Comparison of ENCODE assay signal across 8 cellular contexts in genomic region chr13:60396783-60397692, GRCh38. TPM values are rescaled to one million over a fixed set of nuclear protein-coding genes. Genes with fewer than 3 reads are reported as not detected.
DNase-seq lines count a peak whose midpoint lies in the region; ATAC-seq, FAIRE-seq and TF ChIP-seq lines count a peak whose summit lies in the region.

Gene TDRD3, plus strand, starts transcription at chr13:60397220. Its CDS starts 145 bp downstream, at chr13:60397365.

- H3K9me3 ChIP-seq in iPS-20b (ENCODE audit: insufficient read depth, low read depth, low read length) (no peaks in the 10 kb centered on the region), small intestine (ENCODE audit: control insufficient read depth, low read depth) (no peaks in the 10 kb centered on the region)

- POLR2A ChIA-PET in AG04449 (lab: Yijun Ruan, JAX), result no interaction called here

- WGBS in small intestine, 3 donors, result 0 to 1% (median 0%) methylated on average over 47 to 82 of the region's 82 CpGs

- ATAC-seq in GM18861 (IDR thresholded peaks at IDR 0.05; ENCODE audit: unreplicated experiment), result peak; percentile 48
- ATAC-seq in HG03095 (IDR thresholded peaks at IDR 0.05; ENCODE audit: unreplicated experiment), result peak; percentile 56

- DNase-seq in AG04449 (ENCODE audit: low read depth, low spot score) (no peak), NCI-H2171 (lab: John Stamatoyannopoulos, UW) (peak; percentile 93), T47D (ENCODE audit: low read depth in 1 of 2, low spot score in 1 of 2) (peak; percentile 59 to 87), small intestine (peak; percentile 86)

- no peaks in the 10 kb centered on the region for H3K36me3 ChIP-seq in iPS-20b (ENCODE audit: insufficient read depth, low read depth, low read length)
- H3K36me3 ChIP-seq in small intestine (ENCODE audit: control insufficient read depth in 2 of 2, insufficient read depth in 2 of 2, low read length in 2 of 2), result no peaks in the 10 kb centered on the region

- in situ Hi-C loops in T47D (cut with HindIII; ENCODE audit: low pct_unique_long_range_greater_than_20kb, low sequenced_read_pairs), result no loop called here

- H3K27me3 ChIP-seq in iPS-20b (ENCODE audit: insufficient read depth, low read length) (no peaks in the 10 kb centered on the region), small intestine (ENCODE audit: control insufficient read depth in 2 of 2, insufficient read depth in 2 of 2, low read length in 2 of 2) (no peaks in the 10 kb centered on the region)

- CTCF ChIA-PET in AG04449 (lab: Yijun Ruan, JAX), result interaction anchor here (0.7 to 2.3 kb wide), 9 partner anchors 9 to 453 kb away, joined by 3 to 10 read pairs (median 3); no protein-coding TSS in a partner anchor

- peak within 1 kb of the TSS; percentile 91 for H3K27ac ChIP-seq in VCaP
- H3K27ac ChIP-seq in iPS-20b (ENCODE audit: low read length), result peak within 1 kb of the TSS; percentile 53
- H3K27ac ChIP-seq in small intestine (ENCODE audit: low read depth in 1 of 2, low read length in 1 of 2), result peak within 1 kb of the TSS; percentile 95 to 99

- H3K9ac ChIP-seq in iPS-20b (ENCODE audit: low read depth, low read length), result peak within 1 kb of the TSS; percentile 91

- TF ChIP-seq CTCF in AG04449 (IDR thresholded peaks at IDR 0.05; ENCODE audit: insufficient read depth, low read length, missing control alignments), result peak; percentile 85
- peak; percentile 84 for TF ChIP-seq CTCF in VCaP (conservative IDR thresholded peaks at IDR 0.05)

- no peak for FAIRE-seq in small intestine (lab: Jason Lieb, UNC)

- H3K4me3 ChIP-seq in AG04449 (ENCODE audit: low read depth, low read length) (peak within 1 kb of the TSS; percentile 82), iPS-20b (ENCODE audit: low read length) (peak within 1 kb of the TSS; percentile 88), small intestine (ENCODE audit: low read depth in 1 of 2, low read length in 2 of 2) (peak within 1 kb of the TSS; percentile 76 to 81)

- H3K4me1 ChIP-seq in iPS-20b (ENCODE audit: insufficient read depth, low read length), result peaks cover 19% of the 10 kb centered on the region; the same call in 1 of the 2 replicates
- H3K4me1 ChIP-seq in small intestine (ENCODE audit: control insufficient read depth in 2 of 2, insufficient read depth in 1 of 2, low read depth in 1 of 2, low read length in 1 of 2), result peaks cover 4 to 7% of the 10 kb centered on the region in 2 donors

RNA-seq across cellular contexts. Expression of gene TDRD3, which starts in this region (rescaled TPM):
- polyA plus RNA-seq in small intestine, result 10 to 100 TPM in 2 of 3 donors, 1 to 10 TPM in 1; 10.0 to 10.2 (median 10.1) TPM
